In the genomic region with DNA sequence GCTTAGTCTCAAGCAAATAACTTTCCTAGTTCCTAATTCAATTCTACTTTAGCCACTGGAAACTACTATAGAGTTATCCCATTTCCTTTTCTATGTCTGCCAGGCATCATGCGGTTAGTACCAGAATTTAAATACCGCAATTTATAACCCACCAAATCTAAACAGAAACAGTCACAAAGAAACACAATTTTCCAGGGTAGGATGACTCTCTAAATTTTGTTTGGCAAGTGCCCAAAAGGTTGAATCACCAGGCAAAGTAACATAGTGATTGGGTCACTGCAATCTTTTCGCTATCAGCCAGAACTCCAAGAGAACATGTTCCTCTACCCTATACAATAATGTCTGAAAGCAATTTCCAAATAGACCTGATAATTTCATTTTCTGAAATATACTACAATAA, we compare ENCODE assay signal across 28 cellular contexts.
DNase-seq lines count a peak whose midpoint lies in the region; ATAC-seq and TF ChIP-seq lines count a peak whose summit lies in the region.
"Had no signal": no experiment of that assay in that cellular context is flagged by ENCODE, and none has a peak within 500 bp of the region (broad histone marks: within the 10 kb centered on the region; RNA-seq: fewer than 3 reads in every experiment).

No MANE protein-coding gene starts in this region.

- ATAC-seq in HG03571 (IDR thresholded peaks at IDR 0.05; ENCODE audit: unreplicated experiment) (no peak), T-helper 17 cell (no peak), GM21576 (IDR thresholded peaks at IDR 0.05; ENCODE audit: unreplicated experiment) (no peak)
- ATAC-seq: gastroesophageal sphincter, left lobe of liver had no signal

- H3K4me3 ChIP-seq in AG09309 (ENCODE audit: control insufficient read depth, low read depth, low read length) (no peak overlapping the region), mammary epithelial cell (replicated peaks in 1 of 3; ENCODE audit: insufficient read depth in 1 of 3, low read depth in 2 of 3, low read length in 3 of 3) (no peak overlapping the region), kidney epithelial cell (ENCODE audit: low read depth, low read length) (no peak overlapping the region), WERI-Rb-1 (ENCODE audit: low read depth, low read length) (no peak overlapping the region)
- H3K4me3 ChIP-seq: colonic mucosa, gastroesophageal sphincter, neural progenitor cell, smooth muscle cell, vagina had no signal

- DNase-seq in AG09309 (ENCODE audit: low read depth): peak; percentile 33
- DNase-seq in NCI-H69 (lab: John Stamatoyannopoulos, UW): peak; percentile 9
- peak; percentile 81 for DNase-seq in mammary epithelial cell
- DNase-seq in kidney epithelial cell (ENCODE audit: low read depth): peak; percentile 4
- no peak for DNase-seq in WERI-Rb-1
- no peak for DNase-seq in T-helper 17 cell
- DNase-seq: activated CD4-positive, alpha-beta memory T cell treated with anti-CD3 and anti-CD28 coated beads, Interleukin-2, amount 10 ng/mL, durations not matched to agents 7 days and 5 days; activated naive CD4-positive, alpha-beta T cell treated with Interleukin-2 at 50 U/mL for 16 hours; activated T-cell treated with anti-CD3 and anti-CD28 coated beads, Interleukin-2, amount 50 U/mL, for 1 hour; aorta; CD4-positive, alpha-beta memory T cell; colonic mucosa; DMS79; Karpas-422; NCI-H1105; NCI-H2107; NCI-H510A; SHP77; stimulated activated CD8-positive, alpha-beta memory T cell treated with anti-CD3 and anti-CD28 coated beads, Interleukin-4, amount 100 ng/mL, for 48 hours; substantia nigra; T-helper 1 cell had no signal

- H3K4me1 ChIP-seq in mammary epithelial cell (ENCODE audit: insufficient read depth, low read length): no peaks in the 10 kb centered on the region
- H3K4me1 ChIP-seq: colonic mucosa, gastroesophageal sphincter, neural progenitor cell, vagina had no signal

- in situ Hi-C loops in mammary epithelial cell (cut with MboI; ENCODE audit: low sequenced_read_pairs in 2 of 2): no loop called here

- no peak overlapping the region for H2AFZ ChIP-seq in mammary epithelial cell (ENCODE audit: low read depth, low read length)
- H2AFZ ChIP-seq: neural progenitor cell had no signal

- dilution Hi-C loops in mammary epithelial cell (cut with HindIII; ENCODE audit: low sequenced_read_pairs): no loop called here

- no TSS peak for BruUV-seq in mammary epithelial cell (replicated peaks; lab: Mats Ljungman, UMichigan)

- intact Hi-C loops in mammary epithelial cell (cut with micrococcal nuclease): no loop called here

- no peak overlapping the region for H3K9ac ChIP-seq in mammary epithelial cell (ENCODE audit: insufficient read depth, low read length)
- H3K9ac ChIP-seq: neural progenitor cell had no signal

- H3K27me3 Mint-ChIP-seq in T-helper 17 cell: no peaks in the 10 kb centered on the region
- H3K27me3 Mint-ChIP-seq: activated CD4-positive, alpha-beta memory T cell treated with anti-CD3 and anti-CD28 coated beads, Interleukin-2, amount 10 ng/mL, durations not matched to agents 7 days and 5 days; CD4-positive, alpha-beta memory T cell had no signal

- H3K9me3 ChIP-seq in mammary epithelial cell (replicated peaks; ENCODE audit: insufficient read depth, low read length): no peaks in the 10 kb centered on the region
- no peaks in the 10 kb centered on the region for H3K9me3 ChIP-seq in WERI-Rb-1 (ENCODE audit: severe bottlenecking)
- no peaks in the 10 kb centered on the region for H3K9me3 ChIP-seq in T-helper 17 cell (ENCODE audit: control insufficient read depth, low read length, poor library complexity, severe bottlenecking)
- H3K9me3 ChIP-seq: colonic mucosa, gastroesophageal sphincter, vagina had no signal

- H3K27ac ChIP-seq in mammary epithelial cell (ENCODE audit: insufficient read depth, low read depth, low read length) (no peak overlapping the region), WERI-Rb-1 (no peak overlapping the region)
- H3K27ac ChIP-seq: colonic mucosa, gastroesophageal sphincter, neural progenitor cell, vagina had no signal

- H3K4me2 ChIP-seq in mammary epithelial cell (ENCODE audit: insufficient read depth, low read depth, low read length): no peak overlapping the region
- H3K4me2 ChIP-seq: neural progenitor cell, smooth muscle cell had no signal

- H3K27ac Mint-ChIP-seq in T-helper 17 cell: no peak overlapping the region
- H3K27ac Mint-ChIP-seq: activated CD4-positive, alpha-beta memory T cell treated with anti-CD3 and anti-CD28 coated beads, Interleukin-2, amount 10 ng/mL, durations not matched to agents 7 days and 5 days; CD4-positive, alpha-beta memory T cell; neural progenitor cell had no signal

- CTCF ChIA-PET in mammary epithelial cell (lab: Charles Lee; ENCODE audit: low non-redundant PET): no interaction called here

- TF ChIP-seq CTCF in AG09309 (IDR thresholded peaks at IDR 0.05; ENCODE audit: control insufficient read depth, insufficient read depth, low read depth, low read length, missing control alignments) (no peak), mammary epithelial cell (conservative IDR thresholded peaks at IDR 0.05 in 1 of 2, IDR thresholded peaks at IDR 0.05 in 1 of 2; ENCODE audit: extremely low read depth in 1 of 2, insufficient read depth in 1 of 2, low read depth in 1 of 2, low read length in 2 of 2) (no peak), kidney epithelial cell (IDR thresholded peaks at IDR 0.05; ENCODE audit: insufficient read depth, low read length, poor library complexity, severe bottlenecking) (no peak), WERI-Rb-1 (IDR thresholded peaks at IDR 0.05; ENCODE audit: low read depth, low read length) (no peak)

- WGBS in mammary epithelial cell (ENCODE audit: low coverage, missing lambda C conversion rate): 74% methylated on average over 3 of the region's 3 CpGs

- H3K79me2 ChIP-seq in mammary epithelial cell (ENCODE audit: insufficient read depth, low read length): no peaks in the 10 kb centered on the region

- no peaks in the 10 kb centered on the region for H4K20me1 ChIP-seq in mammary epithelial cell (ENCODE audit: insufficient read depth, low read length)

- H3K36me3 ChIP-seq in mammary epithelial cell (ENCODE audit: insufficient read depth, low read length) (no peaks in the 10 kb centered on the region), kidney epithelial cell (ENCODE audit: control insufficient read depth, insufficient read depth, low read length) (no peaks in the 10 kb centered on the region), WERI-Rb-1 (no peaks in the 10 kb centered on the region)
- H3K36me3 ChIP-seq: colonic mucosa, gastroesophageal sphincter, neural progenitor cell, vagina had no signal

- H3K4me3 Mint-ChIP-seq in T-helper 17 cell: no peak overlapping the region
- H3K4me3 Mint-ChIP-seq: activated CD4-positive, alpha-beta memory T cell treated with anti-CD3 and anti-CD28 coated beads, Interleukin-2, amount 10 ng/mL, durations not matched to agents 7 days and 5 days; CD4-positive, alpha-beta memory T cell; neural progenitor cell had no signal

- no peaks in the 10 kb centered on the region for H3K27me3 ChIP-seq in mammary epithelial cell (ENCODE audit: insufficient read depth, low read length)
- no peaks in the 10 kb centered on the region for H3K27me3 ChIP-seq in kidney epithelial cell (ENCODE audit: control insufficient read depth, insufficient read depth, low read length)
- peaks cover 12% of the 10 kb centered on the region for H3K27me3 ChIP-seq in WERI-Rb-1 (ENCODE audit: insufficient read depth, low read depth, severe bottlenecking)
- H3K27me3 ChIP-seq: colonic mucosa, gastroesophageal sphincter, neural progenitor cell, vagina had no signal

- H3K36me3 Mint-ChIP-seq in T-helper 17 cell (ENCODE audit: low read depth): no peaks in the 10 kb centered on the region
- H3K36me3 Mint-ChIP-seq: CD4-positive, alpha-beta memory T cell; neural progenitor cell had no signal

- no peaks in the 10 kb centered on the region for H3K4me1 Mint-ChIP-seq in T-helper 17 cell
- H3K4me1 Mint-ChIP-seq: activated CD4-positive, alpha-beta memory T cell treated with anti-CD3 and anti-CD28 coated beads, Interleukin-2, amount 10 ng/mL, durations not matched to agents 7 days and 5 days; CD4-positive, alpha-beta memory T cell; neural progenitor cell had no signal

Comparison
In these comparisons a context has a peak if more than half of its experiments do, and no peak if none do; other contexts are left out.
1. DNase-seq: peak in AG09309 (single experiment), NCI-H69 (single experiment), mammary epithelial cell (single experiment) and kidney epithelial cell (single experiment); none in WERI-Rb-1 (single experiment) and T-helper 17 cell (0 of 3).